Comparison of ENCODE assay signal across 8 cellular contexts in genomic region chr19:4971424-4971793, GRCh38. TPM values are rescaled to one million over a fixed set of nuclear protein-coding genes. Genes with fewer than 3 reads are reported as not detected.
DNase-seq lines count a peak whose midpoint lies in the region; ATAC-seq lines count a peak whose summit lies in the region.

No MANE protein-coding gene starts in this region.

- H3K4me3 ChIP-seq in skeletal muscle tissue (ENCODE audit: low read length in 3 of 3) = peak overlapping the region; percentile 73 to 77 (median 74)

- H3K9ac ChIP-seq in skeletal muscle tissue (ENCODE audit: low read depth in 1 of 3, low read length in 3 of 3) = peak overlapping the region; percentile 53 to 82 (median 70)

- no peaks in the 10 kb centered on the region for H3K27me3 Mint-ChIP-seq in activated T-helper 1 cell treated with anti-CD3 and anti-CD28 coated beads, Interleukin-12 subunit alpha, Interleukin-12 subunit beta, Interleukin-2, Interleukin-4 antibody, amounts not matched to agents 30 ng/mL and 10 ng/mL and 1 ng/mL, durations not matched to agents 14 hours and 24 hours and 36 hours (ENCODE audit: insufficient read depth)

- ATAC-seq in left ventricle myocardium superior = peak; percentile 13
- no peak for ATAC-seq in HG03025 (IDR thresholded peaks at IDR 0.05; ENCODE audit: low FRiP score, unreplicated experiment)
- no peak for ATAC-seq in HG03521 (IDR thresholded peaks at IDR 0.05; ENCODE audit: unreplicated experiment)
- no peak for ATAC-seq in GM21390 (IDR thresholded peaks at IDR 0.05; ENCODE audit: unreplicated experiment)

- H3K36me3 Mint-ChIP-seq in activated T-helper 1 cell treated with anti-CD3 and anti-CD28 coated beads, Interleukin-12 subunit alpha, Interleukin-12 subunit beta, Interleukin-2, Interleukin-4 antibody, amounts not matched to agents 30 ng/mL and 10 ng/mL and 1 ng/mL, durations not matched to agents 14 hours and 24 hours and 36 hours (ENCODE audit: low read depth) = peaks cover 11% of the 10 kb centered on the region

- peaks cover 39 to 55% (median 53%) of the 10 kb centered on the region in 3 donors for H3K4me1 ChIP-seq in skeletal muscle tissue (ENCODE audit: control insufficient read depth in 3 of 3, insufficient read depth in 3 of 3, low read length in 3 of 3)

- DNase-seq in COLO668 (lab: John Stamatoyannopoulos, UW; ENCODE audit: unreplicated experiment) (peak; percentile 81), KBM-7 (peak; percentile 53), left ventricle myocardium superior (peak; percentile 56)
- DNase-seq in activated T-helper 1 cell treated with anti-CD3 and anti-CD28 coated beads, Interleukin-12 subunit alpha, Interleukin-12 subunit beta, Interleukin-2, Interleukin-4 antibody, amounts not matched to agents 30 ng/mL and 10 ng/mL and 1 ng/mL, durations not matched to agents 14 hours and 24 hours and 36 hours (ENCODE audit: low spot score) = peak; percentile 37

- in situ Hi-C loops in KBM-7 (cut with MboI; ENCODE audit: low pct_unique_long_range_greater_than_20kb, low sequenced_read_pairs) = no loop called here

- peaks cover 43% of the 10 kb centered on the region for H3K4me1 Mint-ChIP-seq in activated T-helper 1 cell treated with anti-CD3 and anti-CD28 coated beads, Interleukin-12 subunit alpha, Interleukin-12 subunit beta, Interleukin-2, Interleukin-4 antibody, amounts not matched to agents 30 ng/mL and 10 ng/mL and 1 ng/mL, durations not matched to agents 14 hours and 24 hours and 36 hours (ENCODE audit: low read depth)

- no peaks in the 10 kb centered on the region for H3K36me3 ChIP-seq in skeletal muscle tissue (ENCODE audit: control insufficient read depth in 3 of 3, insufficient read depth in 3 of 3, low read length in 3 of 3)

- intact Hi-C loops in activated T-helper 1 cell treated with anti-CD3 and anti-CD28 coated beads, Interleukin-12 subunit alpha, Interleukin-12 subunit beta, Interleukin-2, Interleukin-4 antibody, amounts not matched to agents 30 ng/mL and 10 ng/mL and 1 ng/mL, durations not matched to agents 14 hours and 24 hours and 36 hours (cut with micrococcal nuclease) = no loop called here
- intact Hi-C loops in left ventricle myocardium superior (cut with micrococcal nuclease) = no loop called here

- H3K9me3 ChIP-seq in skeletal muscle tissue (ENCODE audit: control insufficient read depth in 3 of 3, low read length in 3 of 3) = no peaks in the 10 kb centered on the region

- H3K9me3 Mint-ChIP-seq in activated T-helper 1 cell treated with anti-CD3 and anti-CD28 coated beads, Interleukin-12 subunit alpha, Interleukin-12 subunit beta, Interleukin-2, Interleukin-4 antibody, amounts not matched to agents 30 ng/mL and 10 ng/mL and 1 ng/mL, durations not matched to agents 14 hours and 24 hours and 36 hours = no peaks in the 10 kb centered on the region

- H3K27ac Mint-ChIP-seq in activated T-helper 1 cell treated with anti-CD3 and anti-CD28 coated beads, Interleukin-12 subunit alpha, Interleukin-12 subunit beta, Interleukin-2, Interleukin-4 antibody, amounts not matched to agents 30 ng/mL and 10 ng/mL and 1 ng/mL, durations not matched to agents 14 hours and 24 hours and 36 hours = peak overlapping the region; percentile 76

- no peaks in the 10 kb centered on the region for H3K27me3 ChIP-seq in skeletal muscle tissue (ENCODE audit: control insufficient read depth in 3 of 3, insufficient read depth in 3 of 3, low read length in 3 of 3)

- H3K4me3 Mint-ChIP-seq in activated T-helper 1 cell treated with anti-CD3 and anti-CD28 coated beads, Interleukin-12 subunit alpha, Interleukin-12 subunit beta, Interleukin-2, Interleukin-4 antibody, amounts not matched to agents 30 ng/mL and 10 ng/mL and 1 ng/mL, durations not matched to agents 14 hours and 24 hours and 36 hours = peak overlapping the region; percentile 94

- H3K27ac ChIP-seq in skeletal muscle tissue (ENCODE audit: low read depth, low read length) = peak overlapping the region; percentile 58

RNA-seq across cellular contexts. Expression of gene KDM4B, which starts 2.5 kb away (rescaled TPM):
- 38.9 and 45.0 TPM in 2 replicates for total RNA-seq in activated T-helper 1 cell treated with anti-CD3 and anti-CD28 coated beads, Interleukin-12 subunit alpha, Interleukin-12 subunit beta, Interleukin-2, Interleukin-4 antibody, amounts not matched to agents 30 ng/mL and 10 ng/mL and 1 ng/mL, durations not matched to agents 14 hours and 24 hours and 36 hours
- 36.4 TPM for total RNA-seq in left ventricle myocardium superior
- total RNA-seq in skeletal muscle tissue = 11.5 TPM
